20 cellular contexts compared by ENCODE assay signal in genomic region chr10:127735723-127736221, GRCh38. TPM values are rescaled to one million over a fixed set of nuclear protein-coding genes. Genes with fewer than 3 reads are reported as not detected.
"Had no signal": no experiment of that assay in that cellular context is flagged by ENCODE, and none has a peak within 500 bp of the region (broad histone marks: within the 10 kb centered on the region; RNA-seq: fewer than 3 reads in every experiment).

No MANE protein-coding gene starts in this region.

- H3K36me3 Mint-ChIP-seq: activated naive CD4-positive, alpha-beta T cell treated with anti-CD3 and anti-CD28 coated beads, Interleukin-2, amount 50 U/mL, for 24 hours; memory B cell; naive thymus-derived CD4-positive, alpha-beta T cell had no signal

- H3K4me3 ChIP-seq: adrenal gland, hepatocyte, mucosa of descending colon, SK-N-MC had no signal

- H3K27ac ChIP-seq: adrenal gland, dorsolateral prefrontal cortex, hepatocyte, SK-N-MC, VCaP had no signal

- H3K36me3 ChIP-seq: adrenal gland had no signal

- DNase-seq: activated CD4-positive, alpha-beta memory T cell treated with anti-CD3 and anti-CD28 coated beads, Interleukin-2, amount 10 ng/mL, durations not matched to agents 7 days and 5 days; activated CD4-positive, alpha-beta T cell treated with anti-CD3 and anti-CD28 coated beads for 36 hours; activated effector memory CD4-positive, alpha-beta T cell treated with anti-CD3 and anti-CD28 coated beads, Interleukin-2, amount 50 U/mL, for 16 hours; activated T-cell treated with anti-CD3 and anti-CD28 coated beads, Interleukin-2, amount 50 U/mL, for 48 hours; adrenal gland; dorsolateral prefrontal cortex; mucosa of descending colon; naive thymus-derived CD4-positive, alpha-beta T cell; stimulated activated naive CD8-positive, alpha-beta T cell treated with anti-CD3 and anti-CD28 coated beads, Interleukin-15, amount 100 ng/mL, for 72 hours had no signal

- H3K4me1 ChIP-seq: adrenal gland had no signal

- H3K4me1 Mint-ChIP-seq: activated CD4-positive, alpha-beta memory T cell treated with anti-CD3 and anti-CD28 coated beads, Interleukin-2, amount 10 ng/mL, durations not matched to agents 7 days and 5 days; activated CD4-positive, alpha-beta T cell treated with anti-CD3 and anti-CD28 coated beads for 36 hours; activated naive CD4-positive, alpha-beta T cell treated with anti-CD3 and anti-CD28 coated beads, Interleukin-2, amount 50 U/mL, for 24 hours; naive thymus-derived CD4-positive, alpha-beta T cell; stimulated activated naive CD8-positive, alpha-beta T cell treated with anti-CD3 and anti-CD28 coated beads, Interleukin-15, amount 100 ng/mL, for 72 hours had no signal

- H3K9me3 ChIP-seq: adrenal gland, mucosa of descending colon had no signal

- H3K9me3 Mint-ChIP-seq: activated CD4-positive, alpha-beta memory T cell treated with anti-CD3 and anti-CD28 coated beads, Interleukin-2, amount 10 ng/mL, durations not matched to agents 7 days and 5 days; activated naive CD4-positive, alpha-beta T cell treated with anti-CD3 and anti-CD28 coated beads, Interleukin-2, amount 50 U/mL, for 24 hours had no signal

- ATAC-seq: activated CD4-positive, alpha-beta T cell treated with anti-CD3 and anti-CD28 coated beads for 36 hours; esophagus mucosa; left lobe of liver; mucosa of descending colon; naive thymus-derived CD4-positive, alpha-beta T cell; sciatic nerve; stimulated activated naive CD8-positive, alpha-beta T cell treated with anti-CD3 and anti-CD28 coated beads, Interleukin-15, amount 100 ng/mL, for 72 hours had no signal

- H3K27ac Mint-ChIP-seq: activated CD4-positive, alpha-beta memory T cell treated with anti-CD3 and anti-CD28 coated beads, Interleukin-2, amount 10 ng/mL, durations not matched to agents 7 days and 5 days; activated CD4-positive, alpha-beta T cell treated with anti-CD3 and anti-CD28 coated beads for 36 hours; activated naive CD4-positive, alpha-beta T cell treated with anti-CD3 and anti-CD28 coated beads, Interleukin-2, amount 50 U/mL, for 24 hours; memory B cell; naive thymus-derived CD4-positive, alpha-beta T cell; stimulated activated naive CD8-positive, alpha-beta T cell treated with anti-CD3 and anti-CD28 coated beads, Interleukin-15, amount 100 ng/mL, for 72 hours had no signal

- H3K4me3 Mint-ChIP-seq: activated CD4-positive, alpha-beta memory T cell treated with anti-CD3 and anti-CD28 coated beads, Interleukin-2, amount 10 ng/mL, durations not matched to agents 7 days and 5 days; activated CD4-positive, alpha-beta T cell treated with anti-CD3 and anti-CD28 coated beads for 36 hours; activated naive CD4-positive, alpha-beta T cell treated with anti-CD3 and anti-CD28 coated beads, Interleukin-2, amount 50 U/mL, for 24 hours; memory B cell; stimulated activated naive CD8-positive, alpha-beta T cell treated with anti-CD3 and anti-CD28 coated beads, Interleukin-15, amount 100 ng/mL, for 72 hours had no signal

RNA-seq across cellular contexts. Expression of gene FOXI2, which starts 1.2 kb away (rescaled TPM):
- total RNA-seq: activated CD4-positive, alpha-beta memory T cell treated with anti-CD3 and anti-CD28 coated beads, Interleukin-2, amount 10 ng/mL, durations not matched to agents 7 days and 5 days; activated CD4-positive, alpha-beta T cell treated with anti-CD3 and anti-CD28 coated beads for 36 hours; adrenal gland; hepatocyte; left lobe of liver; omental fat pad; T-helper 1 cell treated with Interleukin-12 subunit alpha and Interleukin-12 subunit beta and Interleukin-4 antibody, amounts not matched to agents 30 ng/mL and 1 ng/mL, for 36 hours; urinary bladder had no signal
